27 cellular contexts compared by ENCODE assay signal in genomic region chr2:234802845-234803171, GRCh38.
"Had no signal": no experiment of that assay in that cellular context is flagged by ENCODE, and none has a peak within 500 bp of the region (broad histone marks: within the 10 kb centered on the region; RNA-seq: fewer than 3 reads in every experiment).

No MANE protein-coding gene starts in this region.

- ATAC-seq: effector memory CD8-positive, alpha-beta T cell; esophagus mucosa; gastrocnemius medialis; heart right ventricle; left cardiac atrium; lower lobe of right lung; mucosa of descending colon had no signal

- H3K4me3 ChIP-seq: colonic mucosa, esophagus squamous epithelium, gastrocnemius medialis, heart right ventricle, left ventricle myocardium inferior, lower lobe of right lung, mucosa of descending colon had no signal

- DNase-seq: colonic mucosa; cortex of kidney; effector CD8-positive, alpha-beta T cell; effector memory CD8-positive, alpha-beta T cell; endodermal cell; erythroblast; esophagus squamous epithelium; foreskin fibroblast; foreskin melanocyte; gastrocnemius medialis; glutamatergic neuron; head of caudate nucleus; heart right ventricle; hippocampal formation; left cardiac atrium; left ventricle myocardium inferior; lower lobe of right lung; mesenchymal stem cell; mucosa of descending colon; naive B cell had no signal

- H3K27me3 ChIP-seq: colonic mucosa, gastrocnemius medialis had no signal

- H3K27ac Mint-ChIP-seq: dendritic cell treated with granulocyte-macrophage colony-stimulating factor and Interleukin-4, amounts not matched to agents 40 ng/mL and 50 ng/mL, for 4 days; effector memory CD8-positive, alpha-beta T cell; endodermal cell; mesothelial cell of epicardium had no signal

- H3K36me3 ChIP-seq: colonic mucosa, esophagus squamous epithelium, gastrocnemius medialis, heart right ventricle, left ventricle myocardium inferior, lower lobe of right lung had no signal

- H3K36me3 Mint-ChIP-seq: naive B cell had no signal

- H3K9me3 Mint-ChIP-seq: dendritic cell treated with granulocyte-macrophage colony-stimulating factor and Interleukin-4, amounts not matched to agents 40 ng/mL and 50 ng/mL, for 4 days; effector memory CD8-positive, alpha-beta T cell had no signal

- H3K27ac ChIP-seq: colonic mucosa, epithelial cell of prostate, esophagus squamous epithelium, gastrocnemius medialis, heart right ventricle, left ventricle myocardium inferior, lower lobe of right lung had no signal

- FAIRE-seq: endometrium, islet of Langerhans, keratinocyte had no signal

- H3K4me1 ChIP-seq: colonic mucosa, esophagus squamous epithelium, gastrocnemius medialis, heart right ventricle, left ventricle myocardium inferior, lower lobe of right lung had no signal

- H3K27me3 Mint-ChIP-seq: dendritic cell treated with granulocyte-macrophage colony-stimulating factor and Interleukin-4, amounts not matched to agents 40 ng/mL and 50 ng/mL, for 4 days had no signal

- H3K4me3 Mint-ChIP-seq: dendritic cell treated with granulocyte-macrophage colony-stimulating factor and Interleukin-4, amounts not matched to agents 40 ng/mL and 50 ng/mL, for 4 days; effector memory CD8-positive, alpha-beta T cell; endodermal cell; mesothelial cell of epicardium; naive B cell had no signal

- H3K9me3 ChIP-seq: colonic mucosa, esophagus squamous epithelium, gastrocnemius medialis, lower lobe of right lung, mucosa of descending colon had no signal
